In the genomic region with DNA sequence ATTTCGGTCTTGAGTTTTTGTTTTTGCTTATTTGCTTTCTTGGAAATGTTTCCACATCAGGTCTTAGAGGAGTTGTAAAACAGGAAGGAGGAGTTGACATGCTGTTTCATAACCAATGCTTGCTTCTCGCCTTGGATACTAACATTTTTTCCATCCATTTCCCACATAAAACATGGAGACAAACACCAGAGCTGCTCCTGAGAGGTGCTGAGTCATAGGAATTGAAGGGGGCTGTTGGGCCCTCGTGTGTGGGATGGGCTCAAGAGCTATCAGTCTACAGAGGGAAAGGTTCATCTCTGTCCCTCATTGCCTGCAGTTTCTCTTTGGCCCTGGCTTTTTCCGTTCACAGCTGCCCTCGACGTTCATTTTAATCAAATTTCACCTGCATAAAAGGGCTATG, we compare ENCODE assay signal across 19 cellular contexts. TPM values are rescaled to one million over a fixed set of nuclear protein-coding genes. Genes with fewer than 3 reads are reported as not detected.
DNase-seq lines count a peak whose midpoint lies in the region; ATAC-seq, FAIRE-seq and TF ChIP-seq lines count a peak whose summit lies in the region.
"Had no signal": no experiment of that assay in that cellular context is flagged by ENCODE, and none has a peak within 500 bp of the region (broad histone marks: within the 10 kb centered on the region; RNA-seq: fewer than 3 reads in every experiment).

No MANE protein-coding gene starts in this region.

- no peak overlapping the region for H3K4me3 ChIP-seq in neutrophil (ENCODE audit: low read depth in 1 of 2, low read length in 1 of 2)
- no peak overlapping the region for H3K4me3 ChIP-seq in CD8-positive, alpha-beta memory T cell (ENCODE audit: low read length)
- H3K4me3 ChIP-seq: lower lobe of right lung, SJCRH30, upper lobe of right lung had no signal

- no peaks in the 10 kb centered on the region for H3K9me3 ChIP-seq in neutrophil
- H3K9me3 ChIP-seq in CD8-positive, alpha-beta memory T cell (ENCODE audit: low read length) = no peaks in the 10 kb centered on the region
- H3K9me3 ChIP-seq: lower lobe of right lung, SJCRH30, upper lobe of right lung had no signal

- H3K36me3 ChIP-seq in neutrophil = no peaks in the 10 kb centered on the region
- H3K36me3 ChIP-seq in CD8-positive, alpha-beta memory T cell (ENCODE audit: insufficient read depth, low read length) = no peaks in the 10 kb centered on the region
- H3K36me3 ChIP-seq: lower lobe of right lung, upper lobe of right lung had no signal

- TF ChIP-seq CTCF in C4-2B (conservative IDR thresholded peaks at IDR 0.05) = no peak
- no peak for TF ChIP-seq CTCF in neutrophil (IDR thresholded peaks at IDR 0.05)

- peak; percentile 91 for FAIRE-seq in endometrium (lab: Jason Lieb, UNC)
- FAIRE-seq: H54, TTC549 had no signal

- H3K27me3 Mint-ChIP-seq in CD8-positive, alpha-beta memory T cell = peaks cover 0 to 2% of the 10 kb centered on the region in 2 donors

- no peak for ATAC-seq in GM19395 (IDR thresholded peaks at IDR 0.05; ENCODE audit: unreplicated experiment)
- ATAC-seq: esophagus mucosa, lower lobe of right lung, upper lobe of right lung had no signal

- DNase-seq in MV-4-11 (lab: John Stamatoyannopoulos, UW) (peak; percentile 60), HK-2 (ENCODE audit: unreplicated experiment) (no peak), pons (ENCODE audit: low spot score) (no peak)
- DNase-seq in CD8-positive, alpha-beta memory T cell = no peak
- DNase-seq: activated T-cell treated with anti-CD3 and anti-CD28 coated beads, Interleukin-2, amount 50 U/mL, for 24 hours; amniotic stem cell; lower lobe of right lung; NCI-H1092; NK-92 treated with Interleukin-12 subunit alpha and Interleukin-12 subunit beta, amount 100 ng/mL, for 24 hours; SJCRH30; upper lobe of right lung had no signal

- H3K27ac ChIP-seq in C4-2B = peak overlapping the region; percentile 48
- H3K27ac ChIP-seq in neutrophil = peak overlapping the region; percentile 27
- H3K27ac ChIP-seq in CD8-positive, alpha-beta memory T cell (ENCODE audit: low read depth, low read length) = no peak overlapping the region
- H3K27ac ChIP-seq: lower lobe of right lung, SJCRH30, upper lobe of right lung had no signal

- CTCF ChIA-PET in CD8-positive, alpha-beta memory T cell (lab: Charles Lee) = interaction anchor here (1.1 kb wide), 1 partner anchor 22 kb away, joined by 3 read pairs; no protein-coding TSS in a partner anchor

- H3K27me3 ChIP-seq in neutrophil = no peaks in the 10 kb centered on the region
- H3K27me3 ChIP-seq in CD8-positive, alpha-beta memory T cell (ENCODE audit: insufficient read depth, low read length, poor library complexity, severe bottlenecking) = no peaks in the 10 kb centered on the region
- H3K27me3 ChIP-seq: SJCRH30, upper lobe of right lung had no signal

- no peak overlapping the region for H3K27ac Mint-ChIP-seq in CD8-positive, alpha-beta memory T cell
- H3K27ac Mint-ChIP-seq: activated T-cell treated with anti-CD3 and anti-CD28 coated beads, Interleukin-2, amount 50 U/mL, for 24 hours had no signal

- peaks cover 12 to 49% (median 24%) of the 10 kb centered on the region in 3 donors for H3K4me1 Mint-ChIP-seq in CD8-positive, alpha-beta memory T cell

- no peak overlapping the region for H3K4me3 Mint-ChIP-seq in CD8-positive, alpha-beta memory T cell
- H3K4me3 Mint-ChIP-seq: activated T-cell treated with anti-CD3 and anti-CD28 coated beads, Interleukin-2, amount 50 U/mL, for 24 hours; neural crest cell had no signal

- peaks cover 6 to 13% (median 7%) of the 10 kb centered on the region in 3 donors for H3K36me3 Mint-ChIP-seq in CD8-positive, alpha-beta memory T cell

- peaks cover 9 to 18% of the 10 kb centered on the region in 2 experiments for H3K4me1 ChIP-seq in neutrophil (ENCODE audit: control insufficient read depth in 1 of 2, insufficient read depth in 1 of 2, low read depth in 1 of 2, low read length in 1 of 2)
- H3K4me1 ChIP-seq in CD8-positive, alpha-beta memory T cell (ENCODE audit: insufficient read depth, low read length) = no peaks in the 10 kb centered on the region
- H3K4me1 ChIP-seq: lower lobe of right lung, SJCRH30, upper lobe of right lung had no signal

- POLR2A ChIA-PET in CD8-positive, alpha-beta memory T cell (lab: Charles Lee) = no interaction called here

- H3K9me3 Mint-ChIP-seq in CD8-positive, alpha-beta memory T cell = no peaks in the 10 kb centered on the region
- H3K9me3 Mint-ChIP-seq: activated T-cell treated with anti-CD3 and anti-CD28 coated beads, Interleukin-2, amount 50 U/mL, for 24 hours had no signal

RNA-seq across cellular contexts. Expression of gene TBL1X, which starts 29.9 kb away (rescaled TPM):
- 10 to 100 TPM; 21.3 to 25.0 TPM for total RNA-seq in CD8-positive, alpha-beta memory T cell
- polyA plus RNA-seq in CD8-positive, alpha-beta memory T cell = 16.1 TPM
